In the genomic region with DNA sequence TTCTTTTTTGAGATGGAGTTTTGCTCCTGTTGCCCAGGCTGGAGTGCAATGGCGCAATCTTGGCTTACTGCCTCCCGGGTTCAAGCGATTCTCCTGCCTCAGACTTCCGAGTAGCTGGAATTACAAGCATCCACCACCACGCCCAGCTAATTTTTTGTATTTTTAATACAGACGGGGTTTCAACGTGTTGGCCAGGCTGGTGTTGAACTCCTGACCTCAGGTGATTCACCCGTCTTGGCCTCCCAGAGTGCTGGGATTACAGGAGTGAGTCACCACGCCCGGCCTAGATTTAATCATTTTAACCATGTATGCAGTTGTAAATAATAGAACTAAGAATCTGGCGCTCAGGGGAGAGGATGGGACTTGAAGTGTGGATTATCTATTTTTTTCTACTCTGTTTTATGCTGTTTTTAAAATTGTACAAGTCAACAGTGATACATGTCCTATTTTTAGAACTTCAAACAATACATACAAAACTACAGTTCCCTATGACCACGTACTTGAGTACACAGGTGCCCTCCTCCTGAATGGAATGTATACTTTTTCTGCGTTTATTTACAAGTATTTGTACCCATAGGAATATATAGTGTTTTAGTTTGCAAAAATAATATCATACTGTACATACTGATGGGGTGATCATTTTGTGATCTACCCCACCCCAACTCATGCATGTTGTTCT, we compare ENCODE assay signal across 1 cellular context.
TF ChIP-seq lines count a peak whose summit lies in the region.

No MANE protein-coding gene starts in this region.

TF ChIP-seq in H1, 55 proteins besides CTCF, POLR2A, EP300 and RAD21 (continued from another document):
- TF ChIP-seq, protein P1, sequence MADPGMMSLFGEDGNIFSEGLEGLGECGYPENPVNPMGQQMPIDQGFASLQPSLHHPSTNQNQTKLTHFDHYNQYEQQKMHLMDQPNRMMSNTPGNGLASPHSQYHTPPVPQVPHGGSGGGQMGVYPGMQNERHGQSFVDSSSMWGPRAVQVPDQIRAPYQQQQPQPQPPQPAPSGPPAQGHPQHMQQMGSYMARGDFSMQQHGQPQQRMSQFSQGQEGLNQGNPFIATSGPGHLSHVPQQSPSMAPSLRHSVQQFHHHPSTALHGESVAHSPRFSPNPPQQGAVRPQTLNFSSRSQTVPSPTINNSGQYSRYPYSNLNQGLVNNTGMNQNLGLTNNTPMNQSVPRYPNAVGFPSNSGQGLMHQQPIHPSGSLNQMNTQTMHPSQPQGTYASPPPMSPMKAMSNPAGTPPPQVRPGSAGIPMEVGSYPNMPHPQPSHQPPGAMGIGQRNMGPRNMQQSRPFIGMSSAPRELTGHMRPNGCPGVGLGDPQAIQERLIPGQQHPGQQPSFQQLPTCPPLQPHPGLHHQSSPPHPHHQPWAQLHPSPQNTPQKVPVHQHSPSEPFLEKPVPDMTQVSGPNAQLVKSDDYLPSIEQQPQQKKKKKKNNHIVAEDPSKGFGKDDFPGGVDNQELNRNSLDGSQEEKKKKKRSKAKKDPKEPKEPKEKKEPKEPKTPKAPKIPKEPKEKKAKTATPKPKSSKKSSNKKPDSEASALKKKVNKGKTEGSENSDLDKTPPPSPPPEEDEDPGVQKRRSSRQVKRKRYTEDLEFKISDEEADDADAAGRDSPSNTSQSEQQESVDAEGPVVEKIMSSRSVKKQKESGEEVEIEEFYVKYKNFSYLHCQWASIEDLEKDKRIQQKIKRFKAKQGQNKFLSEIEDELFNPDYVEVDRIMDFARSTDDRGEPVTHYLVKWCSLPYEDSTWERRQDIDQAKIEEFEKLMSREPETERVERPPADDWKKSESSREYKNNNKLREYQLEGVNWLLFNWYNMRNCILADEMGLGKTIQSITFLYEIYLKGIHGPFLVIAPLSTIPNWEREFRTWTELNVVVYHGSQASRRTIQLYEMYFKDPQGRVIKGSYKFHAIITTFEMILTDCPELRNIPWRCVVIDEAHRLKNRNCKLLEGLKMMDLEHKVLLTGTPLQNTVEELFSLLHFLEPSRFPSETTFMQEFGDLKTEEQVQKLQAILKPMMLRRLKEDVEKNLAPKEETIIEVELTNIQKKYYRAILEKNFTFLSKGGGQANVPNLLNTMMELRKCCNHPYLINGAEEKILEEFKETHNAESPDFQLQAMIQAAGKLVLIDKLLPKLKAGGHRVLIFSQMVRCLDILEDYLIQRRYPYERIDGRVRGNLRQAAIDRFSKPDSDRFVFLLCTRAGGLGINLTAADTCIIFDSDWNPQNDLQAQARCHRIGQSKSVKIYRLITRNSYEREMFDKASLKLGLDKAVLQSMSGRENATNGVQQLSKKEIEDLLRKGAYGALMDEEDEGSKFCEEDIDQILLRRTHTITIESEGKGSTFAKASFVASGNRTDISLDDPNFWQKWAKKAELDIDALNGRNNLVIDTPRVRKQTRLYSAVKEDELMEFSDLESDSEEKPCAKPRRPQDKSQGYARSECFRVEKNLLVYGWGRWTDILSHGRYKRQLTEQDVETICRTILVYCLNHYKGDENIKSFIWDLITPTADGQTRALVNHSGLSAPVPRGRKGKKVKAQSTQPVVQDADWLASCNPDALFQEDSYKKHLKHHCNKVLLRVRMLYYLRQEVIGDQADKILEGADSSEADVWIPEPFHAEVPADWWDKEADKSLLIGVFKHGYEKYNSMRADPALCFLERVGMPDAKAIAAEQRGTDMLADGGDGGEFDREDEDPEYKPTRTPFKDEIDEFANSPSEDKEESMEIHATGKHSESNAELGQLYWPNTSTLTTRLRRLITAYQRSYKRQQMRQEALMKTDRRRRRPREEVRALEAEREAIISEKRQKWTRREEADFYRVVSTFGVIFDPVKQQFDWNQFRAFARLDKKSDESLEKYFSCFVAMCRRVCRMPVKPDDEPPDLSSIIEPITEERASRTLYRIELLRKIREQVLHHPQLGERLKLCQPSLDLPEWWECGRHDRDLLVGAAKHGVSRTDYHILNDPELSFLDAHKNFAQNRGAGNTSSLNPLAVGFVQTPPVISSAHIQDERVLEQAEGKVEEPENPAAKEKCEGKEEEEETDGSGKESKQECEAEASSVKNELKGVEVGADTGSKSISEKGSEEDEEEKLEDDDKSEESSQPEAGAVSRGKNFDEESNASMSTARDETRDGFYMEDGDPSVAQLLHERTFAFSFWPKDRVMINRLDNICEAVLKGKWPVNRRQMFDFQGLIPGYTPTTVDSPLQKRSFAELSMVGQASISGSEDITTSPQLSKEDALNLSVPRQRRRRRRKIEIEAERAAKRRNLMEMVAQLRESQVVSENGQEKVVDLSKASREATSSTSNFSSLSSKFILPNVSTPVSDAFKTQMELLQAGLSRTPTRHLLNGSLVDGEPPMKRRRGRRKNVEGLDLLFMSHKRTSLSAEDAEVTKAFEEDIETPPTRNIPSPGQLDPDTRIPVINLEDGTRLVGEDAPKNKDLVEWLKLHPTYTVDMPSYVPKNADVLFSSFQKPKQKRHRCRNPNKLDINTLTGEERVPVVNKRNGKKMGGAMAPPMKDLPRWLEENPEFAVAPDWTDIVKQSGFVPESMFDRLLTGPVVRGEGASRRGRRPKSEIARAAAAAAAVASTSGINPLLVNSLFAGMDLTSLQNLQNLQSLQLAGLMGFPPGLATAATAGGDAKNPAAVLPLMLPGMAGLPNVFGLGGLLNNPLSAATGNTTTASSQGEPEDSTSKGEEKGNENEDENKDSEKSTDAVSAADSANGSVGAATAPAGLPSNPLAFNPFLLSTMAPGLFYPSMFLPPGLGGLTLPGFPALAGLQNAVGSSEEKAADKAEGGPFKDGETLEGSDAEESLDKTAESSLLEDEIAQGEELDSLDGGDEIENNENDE (IDR thresholded peaks at IDR 0.05; ENCODE audit: insufficient replicate concordance, low read length) = no peak
- TF ChIP-seq NRF1 (IDR thresholded peaks at IDR 0.05; ENCODE audit: low read depth, low read length) = no peak
